In the genomic region with DNA sequence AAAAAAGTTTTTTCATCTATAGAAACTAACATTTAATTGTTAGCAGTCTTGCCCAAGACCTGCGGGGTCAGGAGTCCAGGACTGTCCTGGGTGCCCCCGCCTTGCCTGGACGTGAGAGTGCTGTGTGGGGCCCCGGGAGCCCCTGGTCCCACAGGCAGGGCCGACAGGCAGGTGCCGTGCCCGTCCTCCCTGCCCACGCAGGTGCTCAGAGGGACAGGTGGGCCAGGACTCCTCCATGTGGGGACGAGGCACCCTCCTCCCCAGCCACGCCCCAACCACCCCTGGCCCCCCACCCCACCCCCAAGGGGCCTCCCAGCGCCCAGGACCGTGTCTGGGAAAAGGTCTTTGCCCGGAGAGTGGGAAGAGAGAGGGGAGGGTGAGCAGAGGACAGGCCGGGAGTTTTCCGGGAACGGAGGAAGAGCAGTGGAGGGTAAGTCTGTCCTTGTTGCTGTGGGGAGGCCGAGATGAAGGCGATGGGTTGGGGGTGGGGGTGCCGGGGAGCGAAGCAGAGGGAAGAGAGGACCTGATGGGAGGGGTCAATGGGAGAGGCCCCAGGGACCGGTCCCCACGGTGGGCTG, we compare ENCODE assay signal across 8 cellular contexts. TPM values are rescaled to one million over a fixed set of nuclear protein-coding genes. Genes with fewer than 3 reads are reported as not detected.
DNase-seq lines count a peak whose midpoint lies in the region; ATAC-seq, FAIRE-seq and TF ChIP-seq lines count a peak whose summit lies in the region.

No MANE protein-coding gene starts in this region.

- H3K9me3 Mint-ChIP-seq in activated naive CD8-positive, alpha-beta T cell treated with anti-CD3 and anti-CD28 coated beads for 36 hours, result no peaks in the 10 kb centered on the region

- no peak overlapping the region for H3K27ac ChIP-seq in keratinocyte (ENCODE audit: control insufficient read depth, insufficient read depth, low read length)
- H3K27ac ChIP-seq in temporal lobe (ENCODE audit: low read depth, low read length), result peak overlapping the region; percentile 98

- peak overlapping the region; percentile 63 to 70 (median 65) for H3K4me3 ChIP-seq in keratinocyte (ENCODE audit: control insufficient read depth in 2 of 3, extremely low read depth in 1 of 3, insufficient read depth in 2 of 3, low read depth in 1 of 3, low read length in 3 of 3)

- H3K27me3 Mint-ChIP-seq in activated naive CD8-positive, alpha-beta T cell treated with anti-CD3 and anti-CD28 coated beads for 36 hours, result no peaks in the 10 kb centered on the region

- H3K9me1 ChIP-seq in keratinocyte (ENCODE audit: control insufficient read depth, extremely low read depth, insufficient read depth, low read length), result no peaks in the 10 kb centered on the region

- H4K20me1 ChIP-seq in keratinocyte (ENCODE audit: control insufficient read depth, extremely low read depth, insufficient read depth, low read length), result no peaks in the 10 kb centered on the region

- no peak for TF ChIP-seq CTCF in keratinocyte (optimal IDR thresholded peaks at IDR 0.05 in 1 of 3, IDR thresholded peaks at IDR 0.05 in 1 of 3, conservative IDR thresholded peaks at IDR 0.05 in 1 of 3; ENCODE audit: extremely low read depth in 1 of 3, insufficient read depth in 2 of 3, low read length in 3 of 3)

- H3K4me3 Mint-ChIP-seq in activated naive CD8-positive, alpha-beta T cell treated with anti-CD3 and anti-CD28 coated beads for 36 hours, result peak overlapping the region; percentile 84

- peak; percentile 63 for DNase-seq in NCI-H1092 treated with DMSO at 0.1 percent for 48 hours (lab: John Stamatoyannopoulos, UW)
- no peak for DNase-seq in NCI-H1092 (lab: John Stamatoyannopoulos, UW)
- DNase-seq in activated naive CD8-positive, alpha-beta T cell treated with anti-CD3 and anti-CD28 coated beads for 36 hours, result no peak
- DNase-seq in keratinocyte (ENCODE audit: low read depth, low spot score), result no peak
- no peak for DNase-seq in NCI-H345 (lab: John Stamatoyannopoulos, UW)
- DNase-seq in 8988T, result no peak

- peaks cover 6% of the 10 kb centered on the region for H3K4me1 Mint-ChIP-seq in activated naive CD8-positive, alpha-beta T cell treated with anti-CD3 and anti-CD28 coated beads for 36 hours

- no peaks in the 10 kb centered on the region for H3K36me3 ChIP-seq in keratinocyte (ENCODE audit: control insufficient read depth in 2 of 2, extremely low read depth in 1 of 2, insufficient read depth in 2 of 2, low read length in 2 of 2)

- no peaks in the 10 kb centered on the region for H3K27me3 ChIP-seq in keratinocyte (ENCODE audit: control insufficient read depth, extremely low read depth, insufficient read depth, low read length)

- dilution Hi-C loops in keratinocyte (cut with MboI; ENCODE audit: extremely low pct_ligation_motif_present, low sequenced_read_pairs), result loop anchor here (25.0 kb wide), 1 partner anchor 137 kb away; a partner anchor contains a TSS

- H3K27ac Mint-ChIP-seq in activated naive CD8-positive, alpha-beta T cell treated with anti-CD3 and anti-CD28 coated beads for 36 hours, result peak overlapping the region; percentile 82

- peak overlapping the region; percentile 54 for H3K4me2 ChIP-seq in keratinocyte (ENCODE audit: control insufficient read depth, extremely low read depth, insufficient read depth, low read depth, low read length)

- peaks cover 14% of the 10 kb centered on the region for H3K4me1 ChIP-seq in keratinocyte (ENCODE audit: control insufficient read depth, extremely low read depth, insufficient read depth, low read length)

- H3K79me2 ChIP-seq in keratinocyte (ENCODE audit: control insufficient read depth, insufficient read depth, low read length), result no peaks in the 10 kb centered on the region

- H3K36me3 Mint-ChIP-seq in activated naive CD8-positive, alpha-beta T cell treated with anti-CD3 and anti-CD28 coated beads for 36 hours, result no peaks in the 10 kb centered on the region

- H2AFZ ChIP-seq in keratinocyte (ENCODE audit: control insufficient read depth, low read length), result peak overlapping the region; percentile 74

- FAIRE-seq in keratinocyte (lab: Jason Lieb, UNC), result no peak

- ATAC-seq in HG02588 (IDR thresholded peaks at IDR 0.05; ENCODE audit: unreplicated experiment), result no peak

- H3K9me3 ChIP-seq in keratinocyte (ENCODE audit: control insufficient read depth, low read depth, low read length), result no peaks in the 10 kb centered on the region

- H3K9ac ChIP-seq in keratinocyte (ENCODE audit: control insufficient read depth, extremely low read depth, insufficient read depth, low read length), result peak overlapping the region; percentile 64

RNA-seq across cellular contexts. Expression of a gene that starts 2.7 kb away (rescaled TPM):
- 1 to 10 TPM in 1 of 2 experiments, under 1 TPM in 1; 0.84 to 1.2 TPM for total RNA-seq in activated naive CD8-positive, alpha-beta T cell treated with anti-CD3 and anti-CD28 coated beads for 36 hours
- polyA plus RNA-seq in keratinocyte, result 0.22 TPM in 1 of 3 replicates, not detected in the others
- polyA plus RNA-seq in keratinocyte (2011; ENCODE audit: low read depth), result not detected
- polyA plus RNA-seq in keratinocyte (2011; cell fraction: cytosol; rRNA removed), result not detected in 2 replicates
- polyA plus RNA-seq in keratinocyte (2011; cell fraction: nucleus; rRNA removed), result 0.18 and 0.81 TPM in 2 replicates
- polyA plus RNA-seq in keratinocyte (2012; ENCODE audit: low replicate concordance), result not detected in 2 replicates
- polyA minus RNA-seq in keratinocyte, result not detected in 3 replicates
- not detected for polyA minus RNA-seq in keratinocyte (2011; cell fraction: cytosol; rRNA and poly(A)+ RNA removed)
- not detected in 2 replicates for polyA minus RNA-seq in keratinocyte (2011; cell fraction: nucleus; rRNA and poly(A)+ RNA removed)
- 0.74 TPM for total RNA-seq in temporal lobe

RNA-seq across cellular contexts. Expression of a gene that starts 4.3 kb away (rescaled TPM):
- total RNA-seq in activated naive CD8-positive, alpha-beta T cell treated with anti-CD3 and anti-CD28 coated beads for 36 hours, result under 1 TPM in 1 of 2 experiments, not detected in 1; 0.90 TPM
- polyA plus RNA-seq in keratinocyte, result 0.24 to 0.72 TPM (median 0.32 TPM) in 3 replicates
- not detected for polyA plus RNA-seq in keratinocyte (2011; ENCODE audit: low read depth)
- polyA plus RNA-seq in keratinocyte (2011; cell fraction: cytosol; rRNA removed), result 0.42 TPM in 1 of 2 replicates, not detected in the other
- 0.74 and 1.0 TPM in 2 replicates for polyA plus RNA-seq in keratinocyte (2011; cell fraction: nucleus; rRNA removed)
- not detected in 2 replicates for polyA plus RNA-seq in keratinocyte (2012; ENCODE audit: low replicate concordance)
- not detected in 3 replicates for polyA minus RNA-seq in keratinocyte
- not detected for polyA minus RNA-seq in keratinocyte (2011; cell fraction: cytosol; rRNA and poly(A)+ RNA removed)
- polyA minus RNA-seq in keratinocyte (2011; cell fraction: nucleus; rRNA and poly(A)+ RNA removed), result not detected in 2 replicates
- not detected for total RNA-seq in temporal lobe

RNA-seq across cellular contexts. Expression of a gene that starts 4.8 kb away (rescaled TPM):
- total RNA-seq in activated naive CD8-positive, alpha-beta T cell treated with anti-CD3 and anti-CD28 coated beads for 36 hours, result 10 to 100 TPM; 55.6 to 59.3 TPM
- 23.0 to 47.2 TPM (median 34.5 TPM) in 3 replicates for polyA plus RNA-seq in keratinocyte
- polyA plus RNA-seq in keratinocyte (2011; ENCODE audit: low read depth), result 11.3 TPM
- polyA plus RNA-seq in keratinocyte (2011; cell fraction: cytosol; rRNA removed), result 15.5 and 43.2 TPM in 2 replicates
- polyA plus RNA-seq in keratinocyte (2011; cell fraction: nucleus; rRNA removed), result 37.0 and 53.7 TPM in 2 replicates
- polyA plus RNA-seq in keratinocyte (2012; ENCODE audit: low replicate concordance), result 27.3 and 49.9 TPM in 2 replicates
- polyA minus RNA-seq in keratinocyte, result 41.1 to 90.0 TPM (median 44.6 TPM) in 3 replicates
- polyA minus RNA-seq in keratinocyte (2011; cell fraction: cytosol; rRNA and poly(A)+ RNA removed), result 151 TPM
- polyA minus RNA-seq in keratinocyte (2011; cell fraction: nucleus; rRNA and poly(A)+ RNA removed), result 27.7 and 39.5 TPM in 2 replicates
- 41.8 TPM for total RNA-seq in temporal lobe

RNA-seq across cellular contexts. Expression of a gene that starts 28.0 kb away (rescaled TPM):
- total RNA-seq in activated naive CD8-positive, alpha-beta T cell treated with anti-CD3 and anti-CD28 coated beads for 36 hours, result not detected
- not detected in 3 replicates for polyA plus RNA-seq in keratinocyte
- not detected for polyA plus RNA-seq in keratinocyte (2011; ENCODE audit: low read depth)
- not detected in 2 replicates for polyA plus RNA-seq in keratinocyte (2011; cell fraction: cytosol; rRNA removed)
- not detected in 2 replicates for polyA plus RNA-seq in keratinocyte (2011; cell fraction: nucleus; rRNA removed)
- polyA plus RNA-seq in keratinocyte (2012; ENCODE audit: low replicate concordance), result 0.39 TPM in 1 of 2 replicates, not detected in the other
- polyA minus RNA-seq in keratinocyte, result not detected in 3 replicates
- not detected for polyA minus RNA-seq in keratinocyte (2011; cell fraction: cytosol; rRNA and poly(A)+ RNA removed)
- not detected in 2 replicates for polyA minus RNA-seq in keratinocyte (2011; cell fraction: nucleus; rRNA and poly(A)+ RNA removed)
- 103 TPM for total RNA-seq in temporal lobe

RNA-seq across cellular contexts. Expression of a gene that starts 33.5 kb away (rescaled TPM):
- total RNA-seq in activated naive CD8-positive, alpha-beta T cell treated with anti-CD3 and anti-CD28 coated beads for 36 hours, result not detected
- not detected in 3 replicates for polyA plus RNA-seq in keratinocyte
- not detected for polyA plus RNA-seq in keratinocyte (2011; ENCODE audit: low read depth)
- not detected in 2 replicates for polyA plus RNA-seq in keratinocyte (2011; cell fraction: cytosol; rRNA removed)
- polyA plus RNA-seq in keratinocyte (2011; cell fraction: nucleus; rRNA removed), result not detected in 2 replicates
- polyA plus RNA-seq in keratinocyte (2012; ENCODE audit: low replicate concordance), result not detected in 2 replicates
- polyA minus RNA-seq in keratinocyte, result not detected in 3 replicates
- polyA minus RNA-seq in keratinocyte (2011; cell fraction: cytosol; rRNA and poly(A)+ RNA removed), result not detected
- polyA minus RNA-seq in keratinocyte (2011; cell fraction: nucleus; rRNA and poly(A)+ RNA removed), result not detected in 2 replicates
- total RNA-seq in temporal lobe, result 0.74 TPM
